ENCODE assay signal across 24 cellular contexts in the genomic region with DNA sequence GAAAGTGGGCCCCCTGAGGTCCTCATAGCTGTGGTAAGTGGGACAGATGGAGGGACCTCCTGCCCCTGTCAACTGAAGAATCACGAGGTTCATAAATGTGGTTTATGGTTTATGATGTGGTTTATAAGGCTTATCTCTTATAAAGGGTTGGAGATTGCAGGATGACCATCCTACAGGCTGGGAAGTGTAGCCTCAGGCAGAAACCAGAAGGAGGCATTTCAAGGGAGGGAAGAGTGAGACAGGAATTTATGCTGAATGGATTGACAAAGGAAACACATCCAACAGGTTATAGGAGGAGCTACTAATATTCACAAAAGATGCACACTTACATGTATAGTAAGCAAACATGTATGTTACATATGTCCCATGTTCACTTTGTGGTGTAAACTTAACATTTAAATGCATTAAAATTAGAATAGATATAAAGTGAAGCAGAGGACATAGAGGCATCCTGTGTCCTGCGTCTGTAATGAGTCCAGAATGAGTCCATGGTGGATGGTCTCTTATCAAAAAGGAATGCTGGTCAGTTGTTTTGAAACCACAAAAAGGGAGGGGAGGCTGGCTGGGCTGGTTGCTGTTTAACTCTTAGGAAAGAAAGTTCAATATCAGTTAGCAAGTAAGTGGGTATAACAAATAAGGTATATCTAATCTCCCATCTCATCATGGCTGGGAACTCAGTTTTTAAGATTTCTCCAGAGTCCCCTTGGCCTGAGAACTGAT.
A peak's percentile ranks its signal among the peaks of the same experiment; 100 is the strongest.
DNase-seq lines count a peak whose midpoint lies in the region; ATAC-seq, FAIRE-seq and TF ChIP-seq lines count a peak whose summit lies in the region.
"Had no signal": no experiment of that assay in that cellular context is flagged by ENCODE, and none has a peak within 500 bp of the region (broad histone marks: within the 10 kb centered on the region; RNA-seq: fewer than 3 reads in every experiment).

No MANE protein-coding gene starts in this region.

- intact Hi-C loops in PC-3 (cut with micrococcal nuclease), result no loop called here
- intact Hi-C loops in activated T-helper 1 cell treated with anti-CD3 and anti-CD28 coated beads, Interleukin-12 subunit alpha, Interleukin-12 subunit beta, Interleukin-2, Interleukin-4 antibody, amounts not matched to agents 30 ng/mL and 10 ng/mL and 1 ng/mL, durations not matched to agents 14 hours and 24 hours and 36 hours (cut with micrococcal nuclease), result no loop called here

- H2AFZ ChIP-seq in astrocyte (ENCODE audit: low read depth, low read length) (no peak overlapping the region), PC-3 (ENCODE audit: low read length) (no peak overlapping the region)

- no peaks in the 10 kb centered on the region for H3K36me3 Mint-ChIP-seq in astrocyte (ENCODE audit: low read depth, unreplicated experiment)
- no peaks in the 10 kb centered on the region for H3K36me3 Mint-ChIP-seq in activated T-helper 1 cell treated with anti-CD3 and anti-CD28 coated beads, Interleukin-12 subunit alpha, Interleukin-12 subunit beta, Interleukin-2, Interleukin-4 antibody, amounts not matched to agents 30 ng/mL and 10 ng/mL and 1 ng/mL, durations not matched to agents 14 hours and 24 hours and 36 hours (ENCODE audit: low read depth)
- H3K36me3 Mint-ChIP-seq: CD4-positive, CD25-positive, alpha-beta regulatory T cell had no signal

- H3K4me1 ChIP-seq in astrocyte (ENCODE audit: insufficient read depth, low read length), result no peaks in the 10 kb centered on the region
- H3K4me1 ChIP-seq in PC-3 (ENCODE audit: insufficient read depth, low read length), result no peaks in the 10 kb centered on the region
- H3K4me1 ChIP-seq: HAP-1 had no signal

- H3K4me3 Mint-ChIP-seq in astrocyte (ENCODE audit: unreplicated experiment), result no peak overlapping the region
- H3K4me3 Mint-ChIP-seq in activated T-helper 1 cell treated with anti-CD3 and anti-CD28 coated beads, Interleukin-12 subunit alpha, Interleukin-12 subunit beta, Interleukin-2, Interleukin-4 antibody, amounts not matched to agents 30 ng/mL and 10 ng/mL and 1 ng/mL, durations not matched to agents 14 hours and 24 hours and 36 hours, result no peak overlapping the region
- H3K4me3 Mint-ChIP-seq: activated CD4-positive, alpha-beta T cell treated with anti-CD3 and anti-CD28 coated beads, Interleukin-2, amount 10 ng/mL, durations not matched to agents 7 days and 5 days; activated T-cell treated with anti-CD3 and anti-CD28 coated beads, Interleukin-2, amount 50 U/mL, for 24 hours; CD4-positive, CD25-positive, alpha-beta regulatory T cell had no signal

- no peak for FAIRE-seq in astrocyte (lab: Jason Lieb, UNC)

- H3K27ac ChIP-seq in astrocyte (ENCODE audit: low read depth, low read length) (no peak overlapping the region), PC-3 (ENCODE audit: low read length) (no peak overlapping the region)
- H3K27ac ChIP-seq: brain microvascular endothelial cell, neutrophil had no signal

- no peaks in the 10 kb centered on the region for H3F3A ChIP-seq in PC-3 (ENCODE audit: low read length, unreplicated experiment)

- POLR2A ChIA-PET in PC-3 (lab: Charles Lee; ENCODE audit: unreplicated experiment), result no interaction called here

- no peak overlapping the region for H3K4me3 ChIP-seq in astrocyte (ENCODE audit: insufficient read depth, low read depth, low read length)
- no peak overlapping the region for H3K4me3 ChIP-seq in PC-3 (ENCODE audit: low read length)
- H3K4me3 ChIP-seq: HAP-1 had no signal

- no peak overlapping the region for H3K9ac ChIP-seq in astrocyte (ENCODE audit: low read length)
- H3K9ac ChIP-seq in PC-3 (ENCODE audit: low read length), result no peak overlapping the region

- DNase-seq in HuH-7 (ENCODE audit: low spot score) (peak; percentile 19), astrocyte (ENCODE audit: low read depth) (peak; percentile 22), kidney tubule cell (ENCODE audit: low spot score) (peak; percentile 60), PC-3 (no peak), COR-L47 (lab: John Stamatoyannopoulos, UW) (no peak)
- no peak for DNase-seq in activated T-helper 1 cell treated with anti-CD3 and anti-CD28 coated beads, Interleukin-12 subunit alpha, Interleukin-12 subunit beta, Interleukin-2, Interleukin-4 antibody, amounts not matched to agents 30 ng/mL and 10 ng/mL and 1 ng/mL, durations not matched to agents 14 hours and 24 hours and 36 hours (ENCODE audit: low spot score)
- DNase-seq: activated CD4-positive, alpha-beta T cell treated with anti-CD3 and anti-CD28 coated beads, Interleukin-2, amount 10 ng/mL, durations not matched to agents 7 days and 5 days; activated naive CD4-positive, alpha-beta T cell treated with Interleukin-2 at 50 U/mL for 16 hours; activated T-cell treated with anti-CD3 and anti-CD28 coated beads, Interleukin-2, amount 50 U/mL, for 24 hours; brain microvascular endothelial cell; CD4-positive, CD25-positive, alpha-beta regulatory T cell; GDM1; KG1; left cardiac atrium; mammary epithelial cell; NCI-H1417; NCI-H2029 treated with DMSO at 0.1 percent for 48 hours; NCI-H345; NCI-H82; stimulated activated naive CD4-positive, alpha-beta T cell treated with Interleukin-2 at 50 U/mL for 16 hours; T-helper 9 cell had no signal

- no peak for TF ChIP-seq CTCF in astrocyte (IDR thresholded peaks at IDR 0.05; ENCODE audit: insufficient read depth, low read depth, low read length)
- no peak for TF ChIP-seq CTCF in PC-3 (conservative IDR thresholded peaks at IDR 0.05; ENCODE audit: low read depth, low read length)

- ATAC-seq in HG03175 (IDR thresholded peaks at IDR 0.05; ENCODE audit: unreplicated experiment) (no peak), PC-3 (no peak)
- ATAC-seq: left cardiac atrium had no signal

- H3K4me2 ChIP-seq in astrocyte (ENCODE audit: low read length) (no peak overlapping the region), PC-3 (ENCODE audit: low read length) (no peak overlapping the region)

- H3K9me3 ChIP-seq in astrocyte (ENCODE audit: insufficient read depth, low read depth, low read length), result no peaks in the 10 kb centered on the region
- no peaks in the 10 kb centered on the region for H3K9me3 ChIP-seq in PC-3 (ENCODE audit: low read length)
- H3K9me3 ChIP-seq: HAP-1, neutrophil had no signal

- H3K79me2 ChIP-seq in astrocyte (ENCODE audit: insufficient read depth, low read length) (no peaks in the 10 kb centered on the region), PC-3 (ENCODE audit: low read length) (no peaks in the 10 kb centered on the region)

- H3K27ac Mint-ChIP-seq in astrocyte (ENCODE audit: unreplicated experiment), result peak overlapping the region; percentile 34
- no peak overlapping the region for H3K27ac Mint-ChIP-seq in activated T-helper 1 cell treated with anti-CD3 and anti-CD28 coated beads, Interleukin-12 subunit alpha, Interleukin-12 subunit beta, Interleukin-2, Interleukin-4 antibody, amounts not matched to agents 30 ng/mL and 10 ng/mL and 1 ng/mL, durations not matched to agents 14 hours and 24 hours and 36 hours
- H3K27ac Mint-ChIP-seq: activated CD4-positive, alpha-beta T cell treated with anti-CD3 and anti-CD28 coated beads, Interleukin-2, amount 10 ng/mL, durations not matched to agents 7 days and 5 days; activated T-cell treated with anti-CD3 and anti-CD28 coated beads, Interleukin-2, amount 50 U/mL, for 24 hours; CD4-positive, CD25-positive, alpha-beta regulatory T cell had no signal

- no peaks in the 10 kb centered on the region for H3K9me2 ChIP-seq in PC-3 (replicated peaks; ENCODE audit: low read length)

- no peaks in the 10 kb centered on the region for H4K20me1 ChIP-seq in astrocyte (ENCODE audit: insufficient read depth, low read length)
- no peaks in the 10 kb centered on the region for H4K20me1 ChIP-seq in PC-3 (ENCODE audit: low read length)

- H3K27me3 ChIP-seq in astrocyte (ENCODE audit: insufficient read depth, low read length) (no peaks in the 10 kb centered on the region), PC-3 (ENCODE audit: low read length) (peaks cover 22% of the 10 kb centered on the region)
- H3K27me3 ChIP-seq: brain microvascular endothelial cell, neutrophil had no signal

- CTCF ChIA-PET in PC-3 (lab: Charles Lee), result no interaction called here

- peaks cover 13% of the 10 kb centered on the region for H3K27me3 Mint-ChIP-seq in astrocyte (ENCODE audit: low read depth, unreplicated experiment)
- peaks cover 6% of the 10 kb centered on the region for H3K27me3 Mint-ChIP-seq in activated T-helper 1 cell treated with anti-CD3 and anti-CD28 coated beads, Interleukin-12 subunit alpha, Interleukin-12 subunit beta, Interleukin-2, Interleukin-4 antibody, amounts not matched to agents 30 ng/mL and 10 ng/mL and 1 ng/mL, durations not matched to agents 14 hours and 24 hours and 36 hours (ENCODE audit: insufficient read depth)

- H3K36me3 ChIP-seq in astrocyte (ENCODE audit: insufficient read depth, low read length) (no peaks in the 10 kb centered on the region), PC-3 (ENCODE audit: low read depth, low read length) (no peaks in the 10 kb centered on the region)
- H3K36me3 ChIP-seq: brain microvascular endothelial cell, HAP-1, neutrophil had no signal

- peaks cover 10% of the 10 kb centered on the region for H3K4me1 Mint-ChIP-seq in astrocyte (ENCODE audit: low read depth, unreplicated experiment)
- no peaks in the 10 kb centered on the region for H3K4me1 Mint-ChIP-seq in activated T-helper 1 cell treated with anti-CD3 and anti-CD28 coated beads, Interleukin-12 subunit alpha, Interleukin-12 subunit beta, Interleukin-2, Interleukin-4 antibody, amounts not matched to agents 30 ng/mL and 10 ng/mL and 1 ng/mL, durations not matched to agents 14 hours and 24 hours and 36 hours (ENCODE audit: low read depth)

- H3K9me3 Mint-ChIP-seq in astrocyte (ENCODE audit: unreplicated experiment), result peaks cover 4% of the 10 kb centered on the region
- H3K9me3 Mint-ChIP-seq in activated T-helper 1 cell treated with anti-CD3 and anti-CD28 coated beads, Interleukin-12 subunit alpha, Interleukin-12 subunit beta, Interleukin-2, Interleukin-4 antibody, amounts not matched to agents 30 ng/mL and 10 ng/mL and 1 ng/mL, durations not matched to agents 14 hours and 24 hours and 36 hours, result no peaks in the 10 kb centered on the region
- H3K9me3 Mint-ChIP-seq: activated CD4-positive, alpha-beta T cell treated with anti-CD3 and anti-CD28 coated beads, Interleukin-2, amount 10 ng/mL, durations not matched to agents 7 days and 5 days; activated T-cell treated with anti-CD3 and anti-CD28 coated beads, Interleukin-2, amount 50 U/mL, for 24 hours had no signal

- no TSS peak for BruUV-seq in PC-3 (replicated peaks; lab: Mats Ljungman, UMichigan)

Comparison
In these comparisons a context has a peak if more than half of its experiments do, and no peak if none do; other contexts are left out.
1. DNase-seq: peak in HuH-7 (single experiment), astrocyte (single experiment) and kidney tubule cell (single experiment); none in PC-3 (single experiment), activated T-helper 1 cell treated with anti-CD3 and anti-CD28 coated beads, Interleukin-12 subunit alpha, Interleukin-12 subunit beta, Interleukin-2, Interleukin-4 antibody, amounts not matched to agents 30 ng/mL and 10 ng/mL and 1 ng/mL, durations not matched to agents 14 hours and 24 hours and 36 hours (single experiment) and COR-L47 (single experiment).